ENCODE assay signal across 8 cellular contexts in genomic region chr7:92778972-92779371, GRCh38. TPM values are rescaled to one million over a fixed set of nuclear protein-coding genes. Genes with fewer than 3 reads are reported as not detected.
A peak's percentile ranks its signal among the peaks of the same experiment; 100 is the strongest.
DNase-seq lines count a peak whose midpoint lies in the region; ATAC-seq and TF ChIP-seq lines count a peak whose summit lies in the region.

No MANE protein-coding gene starts in this region.

- dilution Hi-C loops in mammary epithelial cell (cut with HindIII; ENCODE audit: low sequenced_read_pairs), result no loop called here

- H3K36me3 ChIP-seq in mammary epithelial cell (ENCODE audit: insufficient read depth, low read length), result peaks cover 6% of the 10 kb centered on the region
- H3K36me3 ChIP-seq in thyroid gland, result no peaks in the 10 kb centered on the region
- H3K36me3 ChIP-seq in spleen, result peaks cover 0 to 8% (median 0%) of the 10 kb centered on the region in 6 donors

- no peak overlapping the region for H3K4me3 ChIP-seq in mammary epithelial cell (replicated peaks in 1 of 3; ENCODE audit: insufficient read depth in 1 of 3, low read depth in 2 of 3, low read length in 3 of 3)
- H3K4me3 ChIP-seq in thyroid gland (replicated peaks in 1 of 3), result no peak overlapping the region
- H3K4me3 ChIP-seq in dorsolateral prefrontal cortex, result no peak overlapping the region
- no peak overlapping the region for H3K4me3 ChIP-seq in spleen

- intact Hi-C loops in mammary epithelial cell (cut with micrococcal nuclease), result no loop called here
- intact Hi-C loops in thyroid gland (cut with DNase I), result no loop called here
- intact Hi-C loops in dorsolateral prefrontal cortex (cut with DNase I), result no loop called here
- intact Hi-C loops in spleen (cut with DNase I; ENCODE audit: low total_unique reads), result no loop called here
- intact Hi-C loops in left colon (cut with DNase I, micrococcal nuclease), result no loop called here

- DNase-seq in mammary epithelial cell, result peak; percentile 32
- DNase-seq in thyroid gland, result peak; percentile 35 to 47
- DNase-seq in dorsolateral prefrontal cortex, result no peak
- no peak for DNase-seq in amniotic stem cell (lab: John Stamatoyannopoulos, UW)
- DNase-seq in spleen, result no peak
- DNase-seq in left colon, result no peak

- peak overlapping the region; percentile 10 for H3K4me2 ChIP-seq in mammary epithelial cell (ENCODE audit: insufficient read depth, low read depth, low read length)

- no peak overlapping the region for H2AFZ ChIP-seq in mammary epithelial cell (ENCODE audit: low read depth, low read length)

- TF ChIP-seq CTCF in mammary epithelial cell (conservative IDR thresholded peaks at IDR 0.05 in 1 of 2, IDR thresholded peaks at IDR 0.05 in 1 of 2; ENCODE audit: extremely low read depth in 1 of 2, insufficient read depth in 1 of 2, low read depth in 1 of 2, low read length in 2 of 2) (peak in 1 of 2 donors; percentile 21), thyroid gland (IDR thresholded peaks at IDR 0.05) (peak in 1 of 6 experiments; percentile 7), dorsolateral prefrontal cortex (IDR thresholded peaks at IDR 0.05 in 54 of 56, conservative IDR thresholded peaks at IDR 0.05 in 2 of 56; ENCODE audit: low read depth in 1 of 56, partially characterized antibody in 56 of 56) (no peak), spleen (IDR thresholded peaks at IDR 0.05 in 8 of 11, conservative IDR thresholded peaks at IDR 0.05 in 3 of 11) (no peak)

- H3K4me1 ChIP-seq in mammary epithelial cell (ENCODE audit: insufficient read depth, low read length) (peaks cover 13% of the 10 kb centered on the region), thyroid gland (peaks cover 5 to 9% of the 10 kb centered on the region in 2 donors), spleen (peaks cover 0 to 50% (median 23%) of the 10 kb centered on the region in 6 donors)

- H3K9me3 ChIP-seq in mammary epithelial cell (replicated peaks; ENCODE audit: insufficient read depth, low read length) (peaks cover 4% of the 10 kb centered on the region), thyroid gland (no peaks in the 10 kb centered on the region), spleen (no peaks in the 10 kb centered on the region)

- CTCF ChIA-PET in mammary epithelial cell (lab: Charles Lee; ENCODE audit: low non-redundant PET), result no interaction called here

- no peak for TF ChIP-seq POLR2A in thyroid gland (IDR thresholded peaks at IDR 0.05)
- TF ChIP-seq POLR2A in spleen (IDR thresholded peaks at IDR 0.05), result no peak

- in situ Hi-C loops in mammary epithelial cell (cut with MboI; ENCODE audit: low sequenced_read_pairs in 2 of 2), result no loop called here

- WGBS in mammary epithelial cell (ENCODE audit: low coverage, missing lambda C conversion rate), result 40% methylated on average over 5 of the region's 5 CpGs
- WGBS in thyroid gland, 2 donors, result 46 to 48% methylated on average over 5 of the region's 5 CpGs
- WGBS in spleen, 5 donors, result 33 to 60% (median 49%) methylated on average over 5 of the region's 5 CpGs

- H3K9ac ChIP-seq in mammary epithelial cell (ENCODE audit: insufficient read depth, low read length), result no peak overlapping the region

- peaks cover 91% of the 10 kb centered on the region for H3K79me2 ChIP-seq in mammary epithelial cell (ENCODE audit: insufficient read depth, low read length)

- H3K27ac ChIP-seq in mammary epithelial cell (ENCODE audit: insufficient read depth, low read depth, low read length), result peak overlapping the region; percentile 1
- no peak overlapping the region for H3K27ac ChIP-seq in thyroid gland
- H3K27ac ChIP-seq in dorsolateral prefrontal cortex, result peak overlapping the region in 3 of 59 donors; percentile 1 to 50 (median 5)
- H3K27ac ChIP-seq in spleen, result no peak overlapping the region

- BruUV-seq in mammary epithelial cell (replicated peaks; lab: Mats Ljungman, UMichigan), result no TSS peak

- no peaks in the 10 kb centered on the region for H4K20me1 ChIP-seq in mammary epithelial cell (ENCODE audit: insufficient read depth, low read length)

- ATAC-seq in GM19467 (IDR thresholded peaks at IDR 0.05; ENCODE audit: unreplicated experiment), result peak; percentile 68
- peak; percentile 79 for ATAC-seq in HG03460 (IDR thresholded peaks at IDR 0.05; ENCODE audit: unreplicated experiment)
- no peak for ATAC-seq in left colon

- H3K27me3 ChIP-seq in mammary epithelial cell (ENCODE audit: insufficient read depth, low read length), result no peaks in the 10 kb centered on the region
- no peaks in the 10 kb centered on the region for H3K27me3 ChIP-seq in thyroid gland
- no peaks in the 10 kb centered on the region for H3K27me3 ChIP-seq in dorsolateral prefrontal cortex
- H3K27me3 ChIP-seq in spleen (replicated peaks in 1 of 7), result no peaks in the 10 kb centered on the region

RNA-seq across cellular contexts. Expression of gene CDK6, which starts 57.4 kb away (rescaled TPM):
- total RNA-seq in mammary epithelial cell (100 to 1,000 TPM; 130 to 171 TPM), thyroid gland (10 to 100 TPM; 11.2 to 18.5 (median 13.2) TPM), dorsolateral prefrontal cortex (10 to 100 TPM; 11.5 to 56.1 (median 20.6) TPM), spleen (10 to 100 TPM; 22.6 to 37.8 (median 29.9) TPM), left colon (10 to 100 TPM; 27.2 to 35.5 TPM)
- polyA plus RNA-seq in mammary epithelial cell (49.2 TPM), spleen (1 to 10 TPM in 2 of 3 donors, under 1 TPM in 1; 0.91 to 2.0 (median 1.8) TPM)
- 277 TPM for polyA minus RNA-seq in mammary epithelial cell

Comparison
In these comparisons a context has a peak if more than half of its experiments do, and no peak if none do; other contexts are left out.
1. DNase-seq: peak in mammary epithelial cell (single experiment) and thyroid gland (2 of 2); none in dorsolateral prefrontal cortex (0 of 10), amniotic stem cell (single experiment), spleen (single experiment) and left colon (0 of 2).